Comparison of ENCODE assay signal across 29 cellular contexts in genomic region chr1:159930216-159930615, GRCh38. TPM values are rescaled to one million over a fixed set of nuclear protein-coding genes. Genes with fewer than 3 reads are reported as not detected.
"Had no signal": no experiment of that assay in that cellular context is flagged by ENCODE, and none has a peak within 500 bp of the region (broad histone marks: within the 10 kb centered on the region; RNA-seq: fewer than 3 reads in every experiment).

No MANE protein-coding gene starts in this region.

- H3K9me3 ChIP-seq: adrenal gland, body of pancreas, MG63, Peyer's patch had no signal

- ATAC-seq: activated CD8-positive, alpha-beta T cell treated with anti-CD3 and anti-CD28 coated beads, Interleukin-2, amount 10 ng/mL, durations not matched to agents 7 days and 5 days; activated naive CD4-positive, alpha-beta T cell treated with anti-CD3 and anti-CD28 coated beads, Interleukin-2, amount 50 U/mL, for 72 hours; PC-3; Right ventricle myocardium inferior had no signal

- H3K4me3 ChIP-seq: adrenal gland, body of pancreas, MG63, Peyer's patch, SK-N-MC had no signal

- H3K27me3 ChIP-seq: adrenal gland, body of pancreas, MG63, Peyer's patch had no signal

- H3K4me3 Mint-ChIP-seq: activated CD4-positive, alpha-beta T cell treated with anti-CD3 and anti-CD28 coated beads, Interleukin-2, amount 10 ng/mL, durations not matched to agents 24 days and 14 days; activated CD8-positive, alpha-beta T cell treated with anti-CD3 and anti-CD28 coated beads, Interleukin-2, amount 10 ng/mL, durations not matched to agents 7 days and 5 days; activated naive CD4-positive, alpha-beta T cell treated with anti-CD3 and anti-CD28 coated beads for 36 hours; activated T-cell treated with anti-CD3 and anti-CD28 coated beads, Interleukin-2, amount 50 U/mL, for 24 hours; T-helper 1 cell treated with Interleukin-12 subunit alpha and Interleukin-12 subunit beta and Interleukin-4 antibody, amounts not matched to agents 30 μg/mL and 1 μg/mL, for 36 hours; T-helper 2 cell treated with Interferon-gamma antibody and Interleukin-4, amounts not matched to agents 5 μg/mL and 100 μg/mL, for 36 hours had no signal

- H3K9me3 Mint-ChIP-seq: activated CD4-positive, alpha-beta T cell treated with anti-CD3 and anti-CD28 coated beads, Interleukin-2, amount 10 ng/mL, durations not matched to agents 24 days and 14 days; activated naive CD4-positive, alpha-beta T cell treated with anti-CD3 and anti-CD28 coated beads for 36 hours; activated naive CD4-positive, alpha-beta T cell treated with anti-CD3 and anti-CD28 coated beads, Interleukin-2, amount 50 U/mL, for 72 hours; activated T-cell treated with anti-CD3 and anti-CD28 coated beads, Interleukin-2, amount 50 U/mL, for 24 hours; T-helper 1 cell treated with Interleukin-12 subunit alpha and Interleukin-12 subunit beta and Interleukin-4 antibody, amounts not matched to agents 30 μg/mL and 1 μg/mL, for 36 hours; T-helper 2 cell treated with Interferon-gamma antibody and Interleukin-4, amounts not matched to agents 5 μg/mL and 100 μg/mL, for 36 hours had no signal

- H3K27ac Mint-ChIP-seq: activated CD4-positive, alpha-beta T cell treated with anti-CD3 and anti-CD28 coated beads, Interleukin-2, amount 10 ng/mL, durations not matched to agents 24 days and 14 days; activated CD8-positive, alpha-beta T cell treated with anti-CD3 and anti-CD28 coated beads, Interleukin-2, amount 10 ng/mL, durations not matched to agents 7 days and 5 days; activated naive CD4-positive, alpha-beta T cell treated with anti-CD3 and anti-CD28 coated beads for 36 hours; activated naive CD4-positive, alpha-beta T cell treated with anti-CD3 and anti-CD28 coated beads, Interleukin-2, amount 50 U/mL, for 72 hours; activated T-cell treated with anti-CD3 and anti-CD28 coated beads, Interleukin-2, amount 50 U/mL, for 24 hours; T-helper 1 cell treated with Interleukin-12 subunit alpha and Interleukin-12 subunit beta and Interleukin-4 antibody, amounts not matched to agents 30 μg/mL and 1 μg/mL, for 36 hours had no signal

- H3K27ac ChIP-seq: adrenal gland, Peyer's patch, SK-N-MC had no signal

- H3K27me3 Mint-ChIP-seq: activated T-cell treated with anti-CD3 and anti-CD28 coated beads, Interleukin-2, amount 50 U/mL, for 24 hours had no signal

- DNase-seq: activated CD4-positive, alpha-beta T cell treated with anti-CD3 and anti-CD28 coated beads, Interleukin-2, amount 10 ng/mL, durations not matched to agents 24 days and 14 days; activated CD4-positive, alpha-beta T cell treated with anti-CD3 and anti-CD28 coated beads, Interleukin-2, amount 50 U/mL, for 4 hours; activated CD8-positive, alpha-beta T cell treated with anti-CD3 and anti-CD28 coated beads, Interleukin-2, amount 10 ng/mL, durations not matched to agents 7 days and 5 days; activated gamma-delta T cell treated with Interleukin-2 at 50 U/mL for 16 hours; activated naive CD4-positive, alpha-beta T cell treated with anti-CD3 and anti-CD28 coated beads for 36 hours; activated T-cell treated with anti-CD3 and anti-CD28 coated beads, Interleukin-2, amount 50 U/mL, for 24 hours; caudate nucleus; cerebellar nuclear complex; Karpas-422; MG63; NCI-H1048; NCI-H1105 treated with DMSO at 0.1 percent for 48 hours; NCI-H1436; NCI-H1694; NCI-H1930; NCI-H2081 treated with DMSO at 0.1 percent for 48 hours; NCI-H226; NCI-H446 treated with DMSO at 0.1 percent for 48 hours; NCI-H524; PC-3; RPMI8226 had no signal

- H3K36me3 ChIP-seq: adrenal gland, MG63, Peyer's patch had no signal

RNA-seq across cellular contexts. Expression of gene IGSF9, which starts 15.2 kb away (rescaled TPM):
- total RNA-seq: activated CD4-positive, alpha-beta T cell treated with anti-CD3 and anti-CD28 coated beads, Interleukin-2, amount 10 ng/mL, durations not matched to agents 24 days and 14 days; activated CD8-positive, alpha-beta T cell treated with anti-CD3 and anti-CD28 coated beads, Interleukin-2, amount 10 ng/mL, durations not matched to agents 7 days and 5 days; activated naive CD4-positive, alpha-beta T cell treated with anti-CD3 and anti-CD28 coated beads for 36 hours; activated naive CD4-positive, alpha-beta T cell treated with anti-CD3 and anti-CD28 coated beads, Interleukin-2, amount 50 U/mL, for 72 hours had no signal

RNA-seq across cellular contexts. Expression of gene SLAMF9, which starts 23.8 kb away (rescaled TPM):
- total RNA-seq: activated CD4-positive, alpha-beta T cell treated with anti-CD3 and anti-CD28 coated beads, Interleukin-2, amount 10 ng/mL, durations not matched to agents 24 days and 14 days; activated CD8-positive, alpha-beta T cell treated with anti-CD3 and anti-CD28 coated beads, Interleukin-2, amount 10 ng/mL, durations not matched to agents 7 days and 5 days; activated naive CD4-positive, alpha-beta T cell treated with anti-CD3 and anti-CD28 coated beads for 36 hours; activated naive CD4-positive, alpha-beta T cell treated with anti-CD3 and anti-CD28 coated beads, Interleukin-2, amount 50 U/mL, for 72 hours; adrenal gland; body of pancreas; Peyer's patch; Right ventricle myocardium inferior had no signal
- polyA plus RNA-seq: adrenal gland had no signal

RNA-seq across cellular contexts. Expression of gene CFAP45, which starts 30.3 kb away (rescaled TPM):
- total RNA-seq: body of pancreas had no signal
